8 cellular contexts compared by ENCODE assay signal in genomic region chrX:49761481-49761880, GRCh38.
DNase-seq lines count a peak whose midpoint lies in the region; ATAC-seq and TF ChIP-seq lines count a peak whose summit lies in the region.

No MANE protein-coding gene starts in this region.

- H3K27me3 ChIP-seq in dorsolateral prefrontal cortex, result peaks cover 0 to 79% (median 23%) of the 10 kb centered on the region in 45 donors

- H3K9me3 Mint-ChIP-seq in activated naive CD4-positive, alpha-beta T cell treated with anti-CD3 and anti-CD28 coated beads for 36 hours, result no peaks in the 10 kb centered on the region
- H3K9me3 Mint-ChIP-seq in activated naive CD4-positive, alpha-beta T cell treated with anti-CD3 and anti-CD28 coated beads, Interleukin-2, amount 50 U/mL, for 72 hours, result no peaks in the 10 kb centered on the region

- H3K4me3 Mint-ChIP-seq in activated naive CD4-positive, alpha-beta T cell treated with anti-CD3 and anti-CD28 coated beads for 36 hours, result no peak overlapping the region

- H3K27ac ChIP-seq in dorsolateral prefrontal cortex, result no peak overlapping the region

- no peaks in the 10 kb centered on the region for H3K36me3 Mint-ChIP-seq in activated naive CD4-positive, alpha-beta T cell treated with anti-CD3 and anti-CD28 coated beads for 36 hours (ENCODE audit: low read depth)
- no peaks in the 10 kb centered on the region for H3K36me3 Mint-ChIP-seq in activated naive CD4-positive, alpha-beta T cell treated with anti-CD3 and anti-CD28 coated beads, Interleukin-2, amount 50 U/mL, for 72 hours

- no peak overlapping the region for H3K27ac Mint-ChIP-seq in activated naive CD4-positive, alpha-beta T cell treated with anti-CD3 and anti-CD28 coated beads for 36 hours
- H3K27ac Mint-ChIP-seq in activated naive CD4-positive, alpha-beta T cell treated with anti-CD3 and anti-CD28 coated beads, Interleukin-2, amount 50 U/mL, for 72 hours, result no peak overlapping the region

- CTCF ChIA-PET in activated naive CD4-positive, alpha-beta T cell treated with anti-CD3 and anti-CD28 coated beads for 36 hours (lab: Charles Lee), result interaction anchor here (0.6 to 1.7 kb wide), 8 partner anchors 12 to 505 kb away, joined by 3 to 6 read pairs (median 3); no protein-coding TSS in a partner anchor

- ATAC-seq in activated naive CD4-positive, alpha-beta T cell treated with anti-CD3 and anti-CD28 coated beads, Interleukin-2, amount 50 U/mL, for 72 hours, result no peak
- ATAC-seq in GM21717 (IDR thresholded peaks at IDR 0.05; ENCODE audit: unreplicated experiment), result no peak

- peak; percentile 10 for DNase-seq in activated naive CD4-positive, alpha-beta T cell treated with anti-CD3 and anti-CD28 coated beads for 36 hours
- no peak for DNase-seq in activated naive CD4-positive, alpha-beta T cell treated with anti-CD3 and anti-CD28 coated beads, Interleukin-2, amount 50 U/mL, for 72 hours (ENCODE audit: low spot score in 2 of 2)
- DNase-seq in NCI-H2107 (lab: John Stamatoyannopoulos, UW) (peak; percentile 1), dorsolateral prefrontal cortex (no peak), retinal pigment epithelial cell (ENCODE audit: low read depth) (no peak), NK-92 (lab: John Stamatoyannopoulos, UW; ENCODE audit: unreplicated experiment) (no peak), epidermal melanocyte (ENCODE audit: insufficient read length, low spot score) (no peak)

- H3K4me3 ChIP-seq in dorsolateral prefrontal cortex, result no peak overlapping the region
- H3K4me3 ChIP-seq in retinal pigment epithelial cell (ENCODE audit: low read length), result no peak overlapping the region

- peak in 42 of 56 donors; percentile 10 to 61 (median 32) for TF ChIP-seq CTCF in dorsolateral prefrontal cortex (IDR thresholded peaks at IDR 0.05 in 54 of 56, conservative IDR thresholded peaks at IDR 0.05 in 2 of 56; ENCODE audit: low read depth in 1 of 56, partially characterized antibody in 56 of 56)
- peak; percentile 57 for TF ChIP-seq CTCF in retinal pigment epithelial cell (conservative IDR thresholded peaks at IDR 0.05; ENCODE audit: low read depth, low read length)

- H3K27me3 Mint-ChIP-seq in activated naive CD4-positive, alpha-beta T cell treated with anti-CD3 and anti-CD28 coated beads for 36 hours (ENCODE audit: low read depth), result no peaks in the 10 kb centered on the region

- no peaks in the 10 kb centered on the region for H3K4me1 Mint-ChIP-seq in activated naive CD4-positive, alpha-beta T cell treated with anti-CD3 and anti-CD28 coated beads for 36 hours (ENCODE audit: low read depth)

- intact Hi-C loops in activated naive CD4-positive, alpha-beta T cell treated with anti-CD3 and anti-CD28 coated beads for 36 hours (cut with micrococcal nuclease), result loop anchor here (1.0 to 2.0 kb wide), 3 partner anchors 77 to 161 kb away; partner anchors contain the start of gene CLCN5
- intact Hi-C loops in dorsolateral prefrontal cortex (cut with DNase I), result no loop called here

Comparison
In these comparisons a context has a peak if more than half of its experiments do, and no peak if none do; other contexts are left out.
1. DNase-seq: peak in activated naive CD4-positive, alpha-beta T cell treated with anti-CD3 and anti-CD28 coated beads for 36 hours (single experiment) and NCI-H2107 (single experiment); none in activated naive CD4-positive, alpha-beta T cell treated with anti-CD3 and anti-CD28 coated beads, Interleukin-2, amount 50 U/mL, for 72 hours (0 of 2), dorsolateral prefrontal cortex (0 of 10), retinal pigment epithelial cell (single experiment), NK-92 (single experiment) and epidermal melanocyte (single experiment).